ENCODE assay signal across 9 cellular contexts in the genomic region with DNA sequence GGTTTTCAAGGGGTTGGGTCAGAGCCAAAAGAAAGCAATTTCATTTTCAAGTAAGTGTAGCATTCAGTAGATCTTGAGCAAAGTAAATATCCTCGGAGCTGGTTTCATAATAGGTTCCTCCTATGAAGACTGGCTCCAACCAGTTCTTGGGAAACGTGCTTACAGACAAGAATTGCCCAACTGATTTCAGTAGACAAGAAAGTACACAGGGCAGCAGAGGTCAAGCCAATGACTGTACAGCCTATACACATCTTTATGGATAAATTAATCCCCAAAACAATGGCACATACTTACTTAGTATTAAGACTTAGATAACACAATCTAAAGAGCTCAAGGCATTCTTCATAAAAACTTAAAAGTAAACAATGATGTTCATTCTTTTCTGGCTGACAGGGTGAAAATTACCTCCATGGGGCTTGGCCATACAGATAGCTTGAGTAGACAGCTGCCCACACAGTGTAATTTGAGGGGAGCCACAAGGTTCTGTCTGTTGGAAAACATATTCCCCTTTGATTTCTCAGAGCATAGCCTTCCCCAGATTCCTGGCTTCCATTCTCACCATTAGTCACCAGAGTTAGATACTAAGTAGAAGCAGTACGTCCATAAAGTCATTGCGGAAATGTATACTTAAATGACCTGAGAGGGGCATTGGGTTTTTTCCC.
DNase-seq lines count a peak whose midpoint lies in the region; ATAC-seq and TF ChIP-seq lines count a peak whose summit lies in the region.
"Had no signal": no experiment of that assay in that cellular context is flagged by ENCODE, and none has a peak within 500 bp of the region (broad histone marks: within the 10 kb centered on the region; RNA-seq: fewer than 3 reads in every experiment).

No MANE protein-coding gene starts in this region.

- intact Hi-C loops in psoas muscle (cut with DNase I), result loop anchor here in 1 of 2 donors (10.0 kb wide), 2 partner anchors 114 to 354 kb away; no protein-coding TSS in a partner anchor
- intact Hi-C loops in ovary (cut with DNase I), result no loop called here

- H3K4me1 ChIP-seq in psoas muscle (no peaks in the 10 kb centered on the region), ovary (ENCODE audit: insufficient read depth) (no peaks in the 10 kb centered on the region)

- DNase-seq in DMS79 (lab: John Stamatoyannopoulos, UW) (peak; percentile 72), NOMO-1 treated with DMSO at 0.1 percent for 48 hours (lab: John Stamatoyannopoulos, UW; ENCODE audit: unreplicated experiment) (peak; percentile 95), fibroblast of pulmonary artery (ENCODE audit: low read depth) (peak; percentile 94), psoas muscle (no peak), germinal center (ENCODE audit: low spot score) (no peak), NCI-H1694 treated with DMSO at 0.1 percent for 48 hours (lab: John Stamatoyannopoulos, UW) (no peak), ovary (no peak), NCI-H748 treated with DMSO at 0.1 percent for 48 hours (lab: John Stamatoyannopoulos, UW) (no peak)

- no peak overlapping the region for H3K4me3 ChIP-seq in fibroblast of pulmonary artery (replicated peaks; ENCODE audit: low read depth, low read length)
- no peak overlapping the region for H3K4me3 ChIP-seq in psoas muscle
- no peak overlapping the region for H3K4me3 ChIP-seq in ovary
- H3K4me3 ChIP-seq: GM12878 had no signal

- peak; percentile 57 to 89 (median 84) for ATAC-seq in psoas muscle
- ATAC-seq: GM12878 had no signal

- H3K27me3 ChIP-seq in psoas muscle (ENCODE audit: insufficient read depth in 3 of 3, low read length in 2 of 3) (no peaks in the 10 kb centered on the region), ovary (no peaks in the 10 kb centered on the region)

- no peaks in the 10 kb centered on the region for H3K36me3 ChIP-seq in psoas muscle (ENCODE audit: insufficient read depth in 1 of 2, low read depth in 1 of 2)
- no peaks in the 10 kb centered on the region for H3K36me3 ChIP-seq in ovary

- no peak for TF ChIP-seq EP300 in ovary (IDR thresholded peaks at IDR 0.05)

- 79 to 83% (median 82%) methylated on average over 4 of the region's 4 CpGs for WGBS in psoas muscle, 3 donors
- WGBS in ovary, 3 donors, result 78 to 83% (median 82%) methylated on average over 4 of the region's 4 CpGs

- H3K9me3 ChIP-seq in psoas muscle (no peaks in the 10 kb centered on the region), ovary (no peaks in the 10 kb centered on the region)

- TF ChIP-seq POLR2A in ovary (IDR thresholded peaks at IDR 0.05), result no peak

- H3K27ac ChIP-seq in psoas muscle (peak overlapping the region; percentile 31), ovary (no peak overlapping the region)

- TF ChIP-seq CTCF in fibroblast of pulmonary artery (IDR thresholded peaks at IDR 0.05; ENCODE audit: low read length, missing control alignments) (no peak), psoas muscle (IDR thresholded peaks at IDR 0.05) (no peak), ovary (IDR thresholded peaks at IDR 0.05) (no peak)

Comparison
In these comparisons a context has a peak if more than half of its experiments do, and no peak if none do; other contexts are left out.
1. DNase-seq: peak in DMS79 (single experiment), NOMO-1 treated with DMSO at 0.1 percent for 48 hours (single experiment) and fibroblast of pulmonary artery (single experiment); none in psoas muscle (0 of 2), germinal center (single experiment), NCI-H1694 treated with DMSO at 0.1 percent for 48 hours (single experiment), ovary (0 of 5) and NCI-H748 treated with DMSO at 0.1 percent for 48 hours (single experiment).